In the genomic region with DNA sequence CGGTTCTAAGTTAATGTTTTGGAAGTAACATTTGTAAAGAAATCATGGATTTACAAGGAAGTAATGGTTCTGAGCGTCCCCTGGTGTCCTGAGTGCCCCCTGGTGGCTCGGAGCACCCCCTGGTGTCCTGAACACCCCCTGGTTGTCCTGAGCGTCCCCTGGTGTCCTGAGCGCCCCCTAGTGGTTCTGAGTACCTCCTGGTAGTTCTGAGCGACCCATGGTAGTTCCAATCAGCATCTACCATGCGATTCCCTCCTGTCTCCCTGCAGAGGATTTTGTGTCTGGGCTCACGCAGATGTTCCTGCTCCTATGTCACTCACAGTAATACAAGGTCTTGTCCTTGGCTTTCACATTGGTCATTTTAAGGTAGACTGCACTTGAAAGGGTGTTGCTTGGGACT, we compare ENCODE assay signal across 8 cellular contexts.
DNase-seq lines count a peak whose midpoint lies in the region; ATAC-seq and TF ChIP-seq lines count a peak whose summit lies in the region.

No MANE protein-coding gene starts in this region.

- no peak overlapping the region for H3K27ac Mint-ChIP-seq in stimulated activated naive B cell treated with anti-CD40 and anti-IgM and Interleukin-4, amounts not matched to agents 10 μg/mL and 1 μg/mL and 100 μg/mL, for 72 hours

- peaks cover 0 to 10% of the 10 kb centered on the region in 2 donors for H3K27me3 Mint-ChIP-seq in stimulated activated naive B cell treated with anti-CD40 and anti-IgM and Interleukin-4, amounts not matched to agents 10 μg/mL and 1 μg/mL and 100 μg/mL, for 72 hours

- ATAC-seq in stimulated activated naive B cell treated with anti-CD40 and anti-IgM and Interleukin-4, amounts not matched to agents 10 μg/mL and 1 μg/mL and 100 μg/mL, for 72 hours (replicated peaks), result peak; percentile 82 to 83
- no peak for ATAC-seq in GM18502 (IDR thresholded peaks at IDR 0.05; ENCODE audit: poor library complexity, unreplicated experiment)

- H3K4me3 Mint-ChIP-seq in stimulated activated naive B cell treated with anti-CD40 and anti-IgM and Interleukin-4, amounts not matched to agents 10 μg/mL and 1 μg/mL and 100 μg/mL, for 72 hours, result no peak overlapping the region

- H3K4me3 ChIP-seq in epithelial cell of proximal tubule (ENCODE audit: low read depth, low read length), result no peak overlapping the region

- TF ChIP-seq CTCF in epithelial cell of proximal tubule (conservative IDR thresholded peaks at IDR 0.05; ENCODE audit: low read depth, low read length), result peak; percentile 91

- DNase-seq in NCI-H1436 (lab: John Stamatoyannopoulos, UW) (peak; percentile 71), NCI-H1436 treated with DMSO at 0.1 percent for 48 hours (lab: John Stamatoyannopoulos, UW) (no peak), HuH-7.5 (ENCODE audit: low spot score) (peak; percentile 31), T-helper 2 cell (peak in 3 of 5 experiments; percentile 33 to 71 (median 36)), epithelial cell of proximal tubule (ENCODE audit: low read depth) (no peak), anterior cingulate cortex (lab: John Stamatoyannopoulos, UW) (no peak)
- peak; percentile 41 for DNase-seq in stimulated activated naive B cell treated with anti-CD40 and anti-IgM and Interleukin-4, amounts not matched to agents 10 μg/mL and 1 μg/mL and 100 μg/mL, for 72 hours

- H3K36me3 Mint-ChIP-seq in stimulated activated naive B cell treated with anti-CD40 and anti-IgM and Interleukin-4, amounts not matched to agents 10 μg/mL and 1 μg/mL and 100 μg/mL, for 72 hours, result no peaks in the 10 kb centered on the region

- peaks cover 10 to 23% of the 10 kb centered on the region in 2 donors for H3K4me1 Mint-ChIP-seq in stimulated activated naive B cell treated with anti-CD40 and anti-IgM and Interleukin-4, amounts not matched to agents 10 μg/mL and 1 μg/mL and 100 μg/mL, for 72 hours

- H3K9me3 Mint-ChIP-seq in stimulated activated naive B cell treated with anti-CD40 and anti-IgM and Interleukin-4, amounts not matched to agents 10 μg/mL and 1 μg/mL and 100 μg/mL, for 72 hours, result no peaks in the 10 kb centered on the region

Comparison
In these comparisons a context has a peak if more than half of its experiments do, and no peak if none do; other contexts are left out.
1. DNase-seq: peak in NCI-H1436 (single experiment), HuH-7.5 (single experiment), T-helper 2 cell (3 of 5) and stimulated activated naive B cell treated with anti-CD40 and anti-IgM and Interleukin-4, amounts not matched to agents 10 μg/mL and 1 μg/mL and 100 μg/mL, for 72 hours (single experiment); none in NCI-H1436 treated with DMSO at 0.1 percent for 48 hours (single experiment), epithelial cell of proximal tubule (single experiment) and anterior cingulate cortex (0 of 58).